Comparison of ENCODE assay signal across 17 cellular contexts in the genomic region with DNA sequence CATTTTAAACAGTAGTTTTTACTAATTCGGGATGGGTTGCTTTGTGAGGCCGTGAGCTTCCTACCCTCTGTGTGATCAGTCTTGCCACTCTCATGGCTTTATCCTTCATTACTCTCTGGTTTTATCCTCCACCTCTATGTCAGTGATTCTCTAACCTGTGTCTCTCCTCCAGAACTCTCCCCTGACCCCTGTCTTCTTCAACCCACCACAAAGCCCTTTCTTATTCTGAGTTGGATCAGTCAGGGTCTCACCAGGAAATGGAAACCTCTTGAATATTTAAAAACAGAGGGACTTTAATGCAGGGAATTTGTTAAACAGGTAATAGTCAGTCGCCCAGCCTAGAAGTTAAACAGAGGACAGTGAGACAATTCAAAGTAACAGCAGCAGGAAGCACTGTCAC.
DNase-seq lines count a peak whose midpoint lies in the region; ATAC-seq and TF ChIP-seq lines count a peak whose summit lies in the region.
"Had no signal": no experiment of that assay in that cellular context is flagged by ENCODE, and none has a peak within 500 bp of the region (broad histone marks: within the 10 kb centered on the region; RNA-seq: fewer than 3 reads in every experiment).

No MANE protein-coding gene starts in this region.

- H2AFZ ChIP-seq in neural progenitor cell (replicated peaks): peak overlapping the region; percentile 68

- no peak overlapping the region for H3K27ac Mint-ChIP-seq in activated CD8-positive, alpha-beta memory T cell treated with anti-CD3 and anti-CD28 coated beads, Interleukin-2, amount 10 ng/mL, durations not matched to agents 7 days and 5 days
- H3K27ac Mint-ChIP-seq in WTC11 (peak overlapping the region; percentile 61; the same call in 1 of the 2 replicates), neural progenitor cell (no peak overlapping the region)
- H3K27ac Mint-ChIP-seq: HFFc6 had no signal

- peaks cover 9% of the 10 kb centered on the region for H3K4me1 Mint-ChIP-seq in activated CD8-positive, alpha-beta memory T cell treated with anti-CD3 and anti-CD28 coated beads, Interleukin-2, amount 10 ng/mL, durations not matched to agents 7 days and 5 days
- H3K4me1 Mint-ChIP-seq in WTC11 (peaks cover 40% of the 10 kb centered on the region), neural progenitor cell (peaks cover 8% of the 10 kb centered on the region)
- H3K4me1 Mint-ChIP-seq in activated T-cell treated with anti-CD3 and anti-CD28 coated beads, Interleukin-2, amount 50 U/mL, for 4 hours (ENCODE audit: low read depth): peaks cover 9% of the 10 kb centered on the region

- H3K27ac ChIP-seq in neural progenitor cell: no peak overlapping the region
- H3K27ac ChIP-seq in uterus: no peak overlapping the region
- H3K27ac ChIP-seq: 22Rv1, KMS-11 had no signal

- ATAC-seq in activated CD8-positive, alpha-beta memory T cell treated with anti-CD3 and anti-CD28 coated beads, Interleukin-2, amount 10 ng/mL, durations not matched to agents 7 days and 5 days: no peak
- ATAC-seq in WTC11: peak; percentile 75
- ATAC-seq in activated T-cell treated with anti-CD3 and anti-CD28 coated beads, Interleukin-2, amount 50 U/mL, for 4 hours: no peak
- ATAC-seq: HepG2 had no signal

- H3K4me2 ChIP-seq in neural progenitor cell: no peak overlapping the region
- H3K4me2 ChIP-seq: KMS-11 had no signal

- no peaks in the 10 kb centered on the region for H3K79me2 ChIP-seq in neural progenitor cell (ENCODE audit: low read depth)

- H3K36me3 Mint-ChIP-seq in activated CD8-positive, alpha-beta memory T cell treated with anti-CD3 and anti-CD28 coated beads, Interleukin-2, amount 10 ng/mL, durations not matched to agents 7 days and 5 days: no peaks in the 10 kb centered on the region
- H3K36me3 Mint-ChIP-seq in WTC11: no peaks in the 10 kb centered on the region
- no peaks in the 10 kb centered on the region for H3K36me3 Mint-ChIP-seq in neural progenitor cell
- H3K36me3 Mint-ChIP-seq in activated T-cell treated with anti-CD3 and anti-CD28 coated beads, Interleukin-2, amount 50 U/mL, for 4 hours (ENCODE audit: insufficient read depth): no peaks in the 10 kb centered on the region

- CTCF ChIA-PET in activated CD8-positive, alpha-beta memory T cell treated with anti-CD3 and anti-CD28 coated beads, Interleukin-2, amount 10 ng/mL, durations not matched to agents 7 days and 5 days (lab: Charles Lee): no interaction called here
- CTCF ChIA-PET in WTC11 (lab: Charles Lee): no interaction called here

- H3F3A ChIP-seq in neural progenitor cell (ENCODE audit: low read depth): no peaks in the 10 kb centered on the region

- H3K36me3 ChIP-seq in neural progenitor cell (no peaks in the 10 kb centered on the region), uterus (no peaks in the 10 kb centered on the region)

- DNase-seq in activated CD8-positive, alpha-beta memory T cell treated with anti-CD3 and anti-CD28 coated beads for 24 hours: peak; percentile 7
- DNase-seq in activated CD8-positive, alpha-beta memory T cell treated with anti-CD3 and anti-CD28 coated beads, Interleukin-2, amount 10 ng/mL, durations not matched to agents 7 days and 5 days: no peak
- DNase-seq in WTC11 (ENCODE audit: low spot score) (no peak), neural progenitor cell (ENCODE audit: low spot score) (no peak), uterus (no peak), GM13977 (ENCODE audit: low spot score) (no peak)
- DNase-seq in activated T-cell treated with anti-CD3 and anti-CD28 coated beads, Interleukin-2, amount 50 U/mL, for 4 hours: no peak
- DNase-seq: Caco-2; CD8-positive, alpha-beta memory T cell; DND-41; GDM1; GOT3; HCEC 1CT; HFFc6 had no signal

- peaks cover 33% of the 10 kb centered on the region for H3K27me3 Mint-ChIP-seq in activated CD8-positive, alpha-beta memory T cell treated with anti-CD3 and anti-CD28 coated beads, Interleukin-2, amount 10 ng/mL, durations not matched to agents 7 days and 5 days
- H3K27me3 Mint-ChIP-seq in WTC11 (ENCODE audit: low read depth): peaks cover 24% of the 10 kb centered on the region
- H3K27me3 Mint-ChIP-seq in neural progenitor cell (ENCODE audit: insufficient read depth, low read depth): peaks cover 5% of the 10 kb centered on the region
- peaks cover 22% of the 10 kb centered on the region for H3K27me3 Mint-ChIP-seq in activated T-cell treated with anti-CD3 and anti-CD28 coated beads, Interleukin-2, amount 50 U/mL, for 4 hours (ENCODE audit: low read depth)

- no peak for TF ChIP-seq POLR2A in uterus (IDR thresholded peaks at IDR 0.05)

- H3K4me3 ChIP-seq in neural progenitor cell (no peak overlapping the region), uterus (no peak overlapping the region)

- H3K27me3 ChIP-seq in neural progenitor cell (no peaks in the 10 kb centered on the region), uterus (no peaks in the 10 kb centered on the region)

- H3K9me3 ChIP-seq in neural progenitor cell (ENCODE audit: low read depth) (no peaks in the 10 kb centered on the region), uterus (no peaks in the 10 kb centered on the region)
- H3K9me3 ChIP-seq: Caco-2 had no signal

- TF ChIP-seq CTCF in WTC11 (IDR thresholded peaks at IDR 0.05) (no peak), neural progenitor cell (IDR thresholded peaks at IDR 0.05) (no peak), uterus (IDR thresholded peaks at IDR 0.05) (no peak), GM13977 (IDR thresholded peaks at IDR 0.05; ENCODE audit: extremely low read depth, insufficient read depth, missing control alignments) (no peak)

- H3K4me1 ChIP-seq in neural progenitor cell (no peaks in the 10 kb centered on the region), uterus (no peaks in the 10 kb centered on the region)
- H3K4me1 ChIP-seq: Caco-2 had no signal

- POLR2A ChIA-PET in WTC11 (lab: Charles Lee): no interaction called here

- no peak overlapping the region for H3K9ac ChIP-seq in neural progenitor cell
- H3K9ac ChIP-seq: KMS-11 had no signal

- intact Hi-C loops in uterus (cut with DNase I; ENCODE audit: low total_unique reads): no loop called here

- no peaks in the 10 kb centered on the region for H4K20me1 ChIP-seq in neural progenitor cell (ENCODE audit: low read depth)

- in situ Hi-C loops in GM13977 (cut with MboI; ENCODE audit: low pct_unique_long_range_greater_than_20kb, low sequenced_read_pairs, unreplicated experiment): no loop called here

- no peak overlapping the region for H3K4me3 Mint-ChIP-seq in activated CD8-positive, alpha-beta memory T cell treated with anti-CD3 and anti-CD28 coated beads, Interleukin-2, amount 10 ng/mL, durations not matched to agents 7 days and 5 days
- H3K4me3 Mint-ChIP-seq in WTC11 (peak overlapping the region; percentile 32; the same call in 1 of the 2 replicates), neural progenitor cell (no peak overlapping the region)
- H3K4me3 Mint-ChIP-seq in activated T-cell treated with anti-CD3 and anti-CD28 coated beads, Interleukin-2, amount 50 U/mL, for 4 hours: no peak overlapping the region
- H3K4me3 Mint-ChIP-seq: CD8-positive, alpha-beta memory T cell; HFFc6 had no signal

- no peaks in the 10 kb centered on the region for H3K9me3 Mint-ChIP-seq in activated CD8-positive, alpha-beta memory T cell treated with anti-CD3 and anti-CD28 coated beads, Interleukin-2, amount 10 ng/mL, durations not matched to agents 7 days and 5 days (ENCODE audit: low read depth)
- H3K9me3 Mint-ChIP-seq in WTC11 (peaks cover 6% of the 10 kb centered on the region), neural progenitor cell (peaks cover 2% of the 10 kb centered on the region)
- peaks cover 5% of the 10 kb centered on the region for H3K9me3 Mint-ChIP-seq in activated T-cell treated with anti-CD3 and anti-CD28 coated beads, Interleukin-2, amount 50 U/mL, for 4 hours
- H3K9me3 Mint-ChIP-seq: HFFc6 had no signal

TF ChIP-seq in WTC11, 78 proteins besides CTCF, POLR2A, EP300 and RAD21:
- TF ChIP-seq FOXJ3 (CRISPR knock-in tag; IDR thresholded peaks at IDR 0.05; ENCODE audit: borderline replicate concordance) (no peak), CREM (CRISPR knock-in tag; IDR thresholded peaks at IDR 0.05) (no peak), RORB (CRISPR knock-in tag; IDR thresholded peaks at IDR 0.05) (no peak), ZNF423 (CRISPR knock-in tag; IDR thresholded peaks at IDR 0.05) (peak; percentile 66), SP1 (CRISPR knock-in tag; conservative IDR thresholded peaks at IDR 0.05) (no peak)
TF ChIP-seq in WTC11: peak in this region for 1.
